In the genomic region with DNA sequence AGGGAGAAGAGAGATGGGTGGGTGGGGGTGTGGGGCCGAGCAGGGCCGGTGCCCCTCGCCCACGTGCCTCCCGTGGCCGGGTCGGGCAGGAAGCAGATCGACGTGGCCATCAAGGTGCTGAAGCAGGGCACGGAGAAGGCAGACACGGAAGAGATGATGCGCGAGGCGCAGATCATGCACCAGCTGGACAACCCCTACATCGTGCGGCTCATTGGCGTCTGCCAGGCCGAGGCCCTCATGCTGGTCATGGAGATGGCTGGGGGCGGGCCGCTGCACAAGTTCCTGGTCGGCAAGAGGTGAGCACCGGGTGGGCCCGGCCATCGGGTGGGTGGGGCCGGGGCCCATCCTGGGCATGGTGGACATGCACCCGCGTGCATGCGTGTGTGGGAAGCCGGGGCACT, we compare ENCODE assay signal across 24 cellular contexts. TPM values are rescaled to one million over a fixed set of nuclear protein-coding genes. Genes with fewer than 3 reads are reported as not detected.
DNase-seq lines count a peak whose midpoint lies in the region; ATAC-seq, FAIRE-seq and TF ChIP-seq lines count a peak whose summit lies in the region.
"Had no signal": no experiment of that assay in that cellular context is flagged by ENCODE, and none has a peak within 500 bp of the region (broad histone marks: within the 10 kb centered on the region; RNA-seq: fewer than 3 reads in every experiment).

No MANE protein-coding gene starts in this region.

- H3K27me3 ChIP-seq in right cardiac atrium (ENCODE audit: control insufficient read depth, insufficient read depth) (no peaks in the 10 kb centered on the region), spleen (replicated peaks in 1 of 7) (no peaks in the 10 kb centered on the region)
- H3K27me3 ChIP-seq: BLaER1 had no signal

- ATAC-seq in right cardiac atrium, result no peak
- no peak for ATAC-seq in GM18868 (IDR thresholded peaks at IDR 0.05; ENCODE audit: unreplicated experiment)

- H3K27ac ChIP-seq in right cardiac atrium (ENCODE audit: low read length), result no peak overlapping the region
- H3K27ac ChIP-seq in kidney (ENCODE audit: low read depth in 2 of 2, low read length in 2 of 2), result no peak overlapping the region
- H3K27ac ChIP-seq in spleen, result no peak overlapping the region
- H3K27ac ChIP-seq: HL-60, KMS-11, PC-9 had no signal

- H3K36me3 ChIP-seq in kidney (ENCODE audit: control insufficient read depth in 1 of 2, insufficient read depth in 2 of 2, low read length in 2 of 2) (no peaks in the 10 kb centered on the region), spleen (peaks cover 0 to 93% (median 15%) of the 10 kb centered on the region in 6 donors)

- H3K9ac ChIP-seq in kidney (ENCODE audit: low read length in 2 of 2), result no peak overlapping the region
- H3K9ac ChIP-seq: BLaER1, KMS-11 had no signal

- WGBS in right cardiac atrium, result 97% methylated on average over 29 of the region's 29 CpGs
- WGBS in spleen, 5 donors, result 93 to 97% (median 95%) methylated on average over 15 to 29 of the region's 29 CpGs

- FAIRE-seq in kidney (lab: Jason Lieb, UNC), result no peak
- FAIRE-seq: A204.1, H54 had no signal

- TF ChIP-seq CTCF in kidney (IDR thresholded peaks at IDR 0.05; ENCODE audit: borderline replicate concordance, extremely low read depth, insufficient read depth) (no peak), spleen (IDR thresholded peaks at IDR 0.05 in 8 of 11, conservative IDR thresholded peaks at IDR 0.05 in 3 of 11) (no peak)

- H3K4me1 ChIP-seq in right cardiac atrium (ENCODE audit: control insufficient read depth, insufficient read depth, low read length) (no peaks in the 10 kb centered on the region), kidney (ENCODE audit: control insufficient read depth in 1 of 2, insufficient read depth in 1 of 2, low read depth in 1 of 2, low read length in 2 of 2) (no peaks in the 10 kb centered on the region), spleen (peaks cover 0 to 11% (median 0%) of the 10 kb centered on the region in 6 donors)

- H3K4me3 ChIP-seq in right cardiac atrium (ENCODE audit: low read length), result no peak overlapping the region
- H3K4me3 ChIP-seq in kidney (ENCODE audit: low read length in 2 of 2), result no peak overlapping the region
- H3K4me3 ChIP-seq in spleen, result no peak overlapping the region
- H3K4me3 ChIP-seq: BLaER1, PC-9 had no signal

- DNase-seq in cardiac septum (ENCODE audit: low spot score), result peak; percentile 65
- DNase-seq in right cardiac atrium, result no peak
- DNase-seq in kidney, result peak; percentile 75
- peak; percentile 76 for DNase-seq in spleen
- DNase-seq in cortex of kidney (lab: John Stamatoyannopoulos, UW), result no peak
- no peak for DNase-seq in H4 (ENCODE audit: low spot score)
- DNase-seq: CD4-positive, CD25-positive, alpha-beta regulatory T cell; DMS53; MM.1S; NCI-H1694; NCI-H2029 treated with DMSO at 0.1 percent for 48 hours; NCI-H2227 treated with DMSO at 0.1 percent for 48 hours; NCI-H526 treated with DMSO at 0.1 percent for 48 hours; PC-9; RPMI8226; SHP77 treated with DMSO at 0.1 percent for 48 hours had no signal

- TF ChIP-seq POLR2A in spleen (IDR thresholded peaks at IDR 0.05), result no peak

- intact Hi-C loops in cardiac septum (cut with DNase I) (no loop called here), right cardiac atrium (cut with DNase I) (no loop called here), kidney (cut with DNase I) (no loop called here), spleen (cut with DNase I; ENCODE audit: low total_unique reads) (no loop called here)

- H3K9me3 ChIP-seq in right cardiac atrium (ENCODE audit: control insufficient read depth, low read length), result no peaks in the 10 kb centered on the region
- H3K9me3 ChIP-seq in kidney (ENCODE audit: control insufficient read depth in 1 of 2, low read length in 2 of 2), result peaks cover 3 to 5% of the 10 kb centered on the region in 2 donors
- peaks cover 0 to 6% (median 4%) of the 10 kb centered on the region in 8 donors for H3K9me3 ChIP-seq in spleen

RNA-seq across cellular contexts. Expression of gene ZAP70, which starts 21.8 kb away (rescaled TPM):
- total RNA-seq in cardiac septum (1.2 TPM), right cardiac atrium (1 to 10 TPM in 3 of 4 donors, under 1 TPM in 1; 0.62 to 1.5 (median 1.1) TPM), kidney (15.0 TPM), spleen (10 to 100 TPM; 49.9 to 96.1 (median 81.3) TPM)
- polyA plus RNA-seq in right cardiac atrium (1.3 TPM), kidney (ENCODE audit: insufficient read depth, low read depth, low replicate concordance) (0.37 TPM), spleen (10 to 100 TPM; 35.2 to 50.4 (median 49.2) TPM)
- not detected in 2 replicates for total RNA-seq in H4 (2014; rRNA removed; shearing (Covaris generic))
- total RNA-seq: G401, NCI-H460, PC-9 had no signal

Comparison
In these comparisons a context has a peak if more than half of its experiments do, and no peak if none do; other contexts are left out.
1. DNase-seq: peak in cardiac septum (single experiment), kidney (single experiment) and spleen (single experiment); none in right cardiac atrium (0 of 3), cortex of kidney (single experiment) and H4 (single experiment).